In genomic region chr14:89374908-89375307, GRCh38 we compare ENCODE assay signal across 38 cellular contexts.
"Had no signal": no experiment of that assay in that cellular context is flagged by ENCODE, and none has a peak within 500 bp of the region (broad histone marks: within the 10 kb centered on the region; RNA-seq: fewer than 3 reads in every experiment).

No MANE protein-coding gene starts in this region.

- H3K27ac ChIP-seq: KMS-11, PC-9, RWPE1, VCaP had no signal

- FAIRE-seq: bronchial epithelial cell, RCC 7860 had no signal

- H3K4me2 ChIP-seq: KMS-11, PC-9 had no signal

- H3K27ac Mint-ChIP-seq: activated B cell treated with CpG ODN at 0.5 μM for 24 hours; activated CD4-positive, alpha-beta T cell treated with anti-CD3 and anti-CD28 coated beads, Interleukin-2, amount 10 ng/mL, durations not matched to agents 24 days and 14 days; activated naive CD4-positive, alpha-beta T cell treated with anti-CD3 and anti-CD28 coated beads, Interleukin-2, amount 10 ng/mL, durations not matched to agents 7 days and 5 days; activated naive CD8-positive, alpha-beta T cell treated with anti-CD3 and anti-CD28 coated beads, Interleukin-2, amount 50 U/mL, for 24 hours; activated T-cell treated with anti-CD3 and anti-CD28 coated beads, Interleukin-2, amount 50 U/mL, for 72 hours; activated T-helper 2 cell treated with anti-CD3 and anti-CD28 coated beads, Interferon-gamma antibody, Interleukin-2, Interleukin-4, amounts not matched to agents 10 μg/mL and 5 μg/mL and 100 μg/mL, durations not matched to agents 14 hours and 24 hours and 36 hours; brain had no signal

- H2AFZ ChIP-seq: PC-9 had no signal

- H3K4me3 ChIP-seq: PC-9 had no signal

- DNase-seq: activated B cell treated with CpG ODN at 0.5 μM for 24 hours; activated CD4-positive, alpha-beta T cell treated with anti-CD3 and anti-CD28 coated beads, Interleukin-2, amount 10 ng/mL, durations not matched to agents 24 days and 14 days; activated CD4-positive, alpha-beta T cell treated with anti-CD3 and anti-CD28 coated beads, Interleukin-2, amount 50 U/mL, for 4 hours; activated CD4-positive, CD25-positive, alpha-beta regulatory T cell treated with anti-CD3 and anti-CD28 coated beads, Interleukin-2, amount 50 U/mL, for 72 hours; activated naive CD4-positive, alpha-beta T cell treated with anti-CD3 and anti-CD28 coated beads, Interleukin-2, amount 10 ng/mL, durations not matched to agents 7 days and 5 days; activated naive CD8-positive, alpha-beta T cell treated with anti-CD3 and anti-CD28 coated beads, Interleukin-2, amount 50 U/mL, for 24 hours; activated T-cell treated with anti-CD3 and anti-CD28 coated beads, Interleukin-2, amount 50 U/mL, for 1 hour; activated T-cell treated with anti-CD3 and anti-CD28 coated beads, Interleukin-2, amount 50 U/mL, for 72 hours; anterior cingulate cortex; caudate nucleus; MM.1S; MV-4-11; NCI-H1092; NCI-H1436 treated with DMSO at 0.1 percent for 48 hours; NCI-H1694 treated with DMSO at 0.1 percent for 48 hours; NCI-H2029 treated with DMSO at 0.1 percent for 48 hours; NCI-H2107; NCI-H2171; NCI-H510A; NCI-H526; NCI-H748 treated with DMSO at 0.1 percent for 48 hours; NK-92 treated with Interleukin-12 subunit alpha and Interleukin-12 subunit beta, amount 100 ng/mL, for 24 hours; PC-9; SIG-M5; SW 1271; T-helper 1 cell; T-helper 2 cell; T-helper 9 cell had no signal

- H3K27me3 Mint-ChIP-seq: activated B cell treated with CpG ODN at 0.5 μM for 24 hours; activated CD4-positive, alpha-beta T cell treated with anti-CD3 and anti-CD28 coated beads, Interleukin-2, amount 10 ng/mL, durations not matched to agents 24 days and 14 days; activated naive CD4-positive, alpha-beta T cell treated with anti-CD3 and anti-CD28 coated beads, Interleukin-2, amount 10 ng/mL, durations not matched to agents 7 days and 5 days; activated naive CD8-positive, alpha-beta T cell; activated naive CD8-positive, alpha-beta T cell treated with anti-CD3 and anti-CD28 coated beads, Interleukin-2, amount 50 U/mL, for 24 hours; brain had no signal

- H3K4me3 Mint-ChIP-seq: activated B cell treated with CpG ODN at 0.5 μM for 24 hours; activated CD4-positive, alpha-beta T cell treated with anti-CD3 and anti-CD28 coated beads, Interleukin-2, amount 10 ng/mL, durations not matched to agents 24 days and 14 days; activated naive CD4-positive, alpha-beta T cell treated with anti-CD3 and anti-CD28 coated beads, Interleukin-2, amount 10 ng/mL, durations not matched to agents 7 days and 5 days; activated naive CD8-positive, alpha-beta T cell; activated naive CD8-positive, alpha-beta T cell treated with anti-CD3 and anti-CD28 coated beads, Interleukin-2, amount 50 U/mL, for 24 hours; activated T-cell treated with anti-CD3 and anti-CD28 coated beads, Interleukin-2, amount 50 U/mL, for 72 hours; brain had no signal

- H3K9me3 Mint-ChIP-seq: activated B cell treated with CpG ODN at 0.5 μM for 24 hours; activated CD4-positive, alpha-beta T cell treated with anti-CD3 and anti-CD28 coated beads, Interleukin-2, amount 10 ng/mL, durations not matched to agents 24 days and 14 days; activated T-cell treated with anti-CD3 and anti-CD28 coated beads, Interleukin-2, amount 50 U/mL, for 72 hours had no signal

- H3K9ac ChIP-seq: KMS-11 had no signal

- ATAC-seq: activated naive CD8-positive, alpha-beta T cell treated with anti-CD3 and anti-CD28 coated beads, Interleukin-2, amount 50 U/mL, for 24 hours; Right ventricle myocardium inferior; SK-N-SH treated with all-trans-retinoic acid at 6 μM for 48 hours had no signal
